In genomic region chr11:97574976-97575665, GRCh38 we compare ENCODE assay signal across 17 cellular contexts.
DNase-seq lines count a peak whose midpoint lies in the region; ATAC-seq lines count a peak whose summit lies in the region.
"Had no signal": no experiment of that assay in that cellular context is flagged by ENCODE, and none has a peak within 500 bp of the region (broad histone marks: within the 10 kb centered on the region; RNA-seq: fewer than 3 reads in every experiment).

No MANE protein-coding gene starts in this region.

- no peak for ATAC-seq in HG03025 (IDR thresholded peaks at IDR 0.05; ENCODE audit: low FRiP score, unreplicated experiment)
- ATAC-seq: A549 had no signal

- DNase-seq in H4 (ENCODE audit: low spot score) (peak; percentile 8), M059J (ENCODE audit: low read depth) (peak; percentile 47), amniotic epithelial cell (ENCODE audit: low read depth) (peak; percentile 18), kidney tubule cell (ENCODE audit: low spot score) (peak; percentile 27), NCI-H2227 treated with DMSO at 0.1 percent for 48 hours (lab: John Stamatoyannopoulos, UW) (no peak), HCEC 1CT (no peak), mesenteric fat pad (ENCODE audit: low spot score) (no peak)
- DNase-seq: Caco-2; CD4-positive, alpha-beta T cell; DMS153; GOT3; MV-4-11; NCI-H187; NCI-H2107; NCI-H524 had no signal

Comparison
In these comparisons a context has a peak if more than half of its experiments do, and no peak if none do; other contexts are left out.
1. DNase-seq: peak in H4 (single experiment), M059J (single experiment), amniotic epithelial cell (single experiment) and kidney tubule cell (single experiment); none in NCI-H2227 treated with DMSO at 0.1 percent for 48 hours (single experiment), HCEC 1CT (single experiment) and mesenteric fat pad (single experiment).